20 cellular contexts compared by ENCODE assay signal in genomic region chr5:87572092-87572491, GRCh38.
"Had no signal": no experiment of that assay in that cellular context is flagged by ENCODE, and none has a peak within 500 bp of the region (broad histone marks: within the 10 kb centered on the region; RNA-seq: fewer than 3 reads in every experiment).

No MANE protein-coding gene starts in this region.

- H3K9me3 ChIP-seq: heart left ventricle, sigmoid colon, transverse colon had no signal

- FAIRE-seq: islet of Langerhans, urothelium cell line had no signal

- H3K4me3 ChIP-seq: heart left ventricle, sigmoid colon, smooth muscle cell, transverse colon had no signal

- ATAC-seq: activated CD4-positive, CD25-positive, alpha-beta regulatory T cell treated with anti-CD3 and anti-CD28 coated beads, Interleukin-2, amount 50 U/mL, for 24 hours; activated naive CD8-positive, alpha-beta T cell treated with anti-CD3 and anti-CD28 coated beads, Interleukin-2, amount 50 U/mL, for 24 hours; heart left ventricle; left ventricle myocardium superior; natural killer cell; stimulated activated naive B cell treated with anti-CD40 and anti-IgM and Interleukin-4, amounts not matched to agents 10 μg/mL and 1 μg/mL and 100 μg/mL, for 72 hours had no signal

- H3K4me1 ChIP-seq: heart left ventricle, sigmoid colon, transverse colon had no signal

- H3K36me3 ChIP-seq: heart left ventricle, sigmoid colon, transverse colon had no signal

- H3K27ac ChIP-seq: heart left ventricle, sigmoid colon, transverse colon, VCaP had no signal

- H3K27me3 ChIP-seq: sigmoid colon, transverse colon had no signal

- DNase-seq: activated CD4-positive, alpha-beta memory T cell treated with anti-CD3 and anti-CD28 coated beads, Interleukin-2, amount 10 ng/mL, durations not matched to agents 7 days and 5 days; activated CD4-positive, alpha-beta T cell treated with anti-CD3 and anti-CD28 coated beads, Interleukin-2, amount 10 ng/mL, durations not matched to agents 24 days and 14 days; activated effector memory CD4-positive, alpha-beta T cell treated with anti-CD3 and anti-CD28 coated beads, Interleukin-2, amount 50 U/mL, for 16 hours; activated naive CD4-positive, alpha-beta T cell treated with anti-CD3 and anti-CD28 coated beads, Interleukin-2, amount 50 U/mL, for 16 hours; activated naive CD8-positive, alpha-beta T cell treated with anti-CD3 and anti-CD28 coated beads, Interleukin-2, amount 50 U/mL, for 24 hours; cortex of kidney; heart left ventricle; left ventricle myocardium superior; mammary epithelial cell; midbrain; natural killer cell; sigmoid colon; stimulated activated CD4-positive, alpha-beta T cell treated with anti-CD3 and anti-CD28 coated beads, Interleukin-15, amount 100 ng/mL, for 24 hours; stimulated activated naive B cell treated with anti-CD40 and anti-IgM and Interleukin-4, amounts not matched to agents 10 μg/mL and 1 μg/mL and 100 μg/mL, for 72 hours; transverse colon had no signal
